ENCODE assay signal across 22 cellular contexts in the genomic region with DNA sequence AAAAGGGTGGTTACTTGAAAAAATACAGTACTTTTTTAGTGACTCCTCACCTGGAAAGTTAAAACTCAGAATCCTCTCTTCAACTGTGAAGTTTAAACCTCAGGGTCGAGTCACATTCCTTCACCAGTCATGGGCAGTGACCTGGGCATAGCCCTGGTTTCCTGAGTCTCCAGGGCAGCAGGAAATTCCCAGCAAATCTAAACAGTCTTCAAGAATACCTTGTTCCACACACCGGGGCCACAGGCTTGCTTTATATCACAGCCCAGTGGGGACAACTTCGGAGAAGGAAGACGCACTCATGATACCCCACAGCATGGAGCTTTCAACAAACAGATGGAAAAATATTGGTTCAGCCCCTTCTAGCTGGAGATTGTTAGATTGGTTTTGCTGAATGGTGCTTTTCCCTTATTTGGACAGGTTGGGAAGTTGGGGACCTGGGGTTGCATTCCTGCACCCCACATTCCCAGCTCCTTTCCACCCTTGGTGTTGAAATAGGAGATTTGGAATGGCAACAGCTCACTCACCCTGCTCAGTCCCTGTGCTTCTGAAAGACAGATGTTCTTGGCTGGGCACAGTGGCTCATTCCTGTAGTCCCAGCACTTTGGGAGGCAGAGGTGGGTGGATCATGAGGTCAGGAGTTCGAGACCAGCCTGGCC.
DNase-seq lines count a peak whose midpoint lies in the region; ATAC-seq, FAIRE-seq and TF ChIP-seq lines count a peak whose summit lies in the region.
"Had no signal": no experiment of that assay in that cellular context is flagged by ENCODE, and none has a peak within 500 bp of the region (broad histone marks: within the 10 kb centered on the region; RNA-seq: fewer than 3 reads in every experiment).

No MANE protein-coding gene starts in this region.

- DNase-seq in activated naive CD4-positive, alpha-beta T cell treated with anti-CD3 and anti-CD28 coated beads, Interleukin-2, amount 50 U/mL, for 72 hours (ENCODE audit: low spot score in 2 of 2) = no peak
- DNase-seq in activated naive CD4-positive, alpha-beta T cell treated with Interleukin-2 at 50 U/mL for 16 hours = no peak
- DNase-seq in bronchial epithelial cell (ENCODE audit: low read depth) (peak; percentile 74), left lung (no peak), uterus (no peak), NCI-H2171 (lab: John Stamatoyannopoulos, UW) (no peak), NCI-H2081 treated with DMSO at 0.1 percent for 48 hours (lab: John Stamatoyannopoulos, UW) (no peak)
- DNase-seq: activated gamma-delta T cell treated with Interleukin-2 at 50 U/mL for 16 hours; aorta; DND-41; erythroblast; Karpas-422; NCI-H345; NK-92 treated with Interleukin-12 subunit alpha and Interleukin-12 subunit beta, amount 100 ng/mL, for 24 hours; stimulated activated CD4-positive, alpha-beta T cell treated with anti-CD3 and anti-CD28 coated beads, Interleukin-4, amount 100 ng/mL, for 24 hours; stimulated activated CD8-positive, alpha-beta memory T cell treated with anti-CD3 and anti-CD28 coated beads, Interleukin-4, amount 100 ng/mL, for 48 hours; T-helper 1 cell; testis had no signal

- H3K27ac Mint-ChIP-seq in activated naive CD4-positive, alpha-beta T cell treated with anti-CD3 and anti-CD28 coated beads, Interleukin-2, amount 50 U/mL, for 72 hours = no peak overlapping the region

- peak; percentile 47 to 49 for ATAC-seq in activated naive CD4-positive, alpha-beta T cell treated with anti-CD3 and anti-CD28 coated beads, Interleukin-2, amount 50 U/mL, for 72 hours
- peak; percentile 66 for ATAC-seq in left lung
- ATAC-seq in GM21528 (IDR thresholded peaks at IDR 0.05; ENCODE audit: low FRiP score, unreplicated experiment) = no peak
- ATAC-seq: Right ventricle myocardium inferior had no signal

- no peaks in the 10 kb centered on the region for H3K36me3 Mint-ChIP-seq in activated naive CD4-positive, alpha-beta T cell treated with anti-CD3 and anti-CD28 coated beads, Interleukin-2, amount 50 U/mL, for 72 hours

- H3K4me3 ChIP-seq in bronchial epithelial cell (ENCODE audit: low read depth, low read length) (no peak overlapping the region), left lung (no peak overlapping the region), uterus (no peak overlapping the region)
- H3K4me3 ChIP-seq: testis had no signal

- H3K4me1 ChIP-seq in left lung (peaks cover 33 to 52% of the 10 kb centered on the region in 2 donors), uterus (no peaks in the 10 kb centered on the region)

- no peaks in the 10 kb centered on the region for H3K36me3 ChIP-seq in bronchial epithelial cell (ENCODE audit: control insufficient read depth, insufficient read depth, low read length)
- no peaks in the 10 kb centered on the region for H3K36me3 ChIP-seq in left lung
- no peaks in the 10 kb centered on the region for H3K36me3 ChIP-seq in uterus

- no peak for TF ChIP-seq POLR2A in uterus (IDR thresholded peaks at IDR 0.05)

- no peak for FAIRE-seq in bronchial epithelial cell (lab: Jason Lieb, UNC)
- FAIRE-seq: A204.1, colon had no signal

- no peak for TF ChIP-seq CTCF in bronchial epithelial cell (IDR thresholded peaks at IDR 0.05; ENCODE audit: insufficient read depth, low read length, severe bottlenecking)
- TF ChIP-seq CTCF in left lung (IDR thresholded peaks at IDR 0.05) = no peak
- no peak for TF ChIP-seq CTCF in uterus (IDR thresholded peaks at IDR 0.05)

- H3K9me3 Mint-ChIP-seq in activated naive CD4-positive, alpha-beta T cell treated with anti-CD3 and anti-CD28 coated beads, Interleukin-2, amount 50 U/mL, for 72 hours = no peaks in the 10 kb centered on the region

- H3K27ac ChIP-seq in left lung (peak overlapping the region; percentile 33 to 53), uterus (peak overlapping the region; percentile 10 to 48)

- intact Hi-C loops in left lung (cut with DNase I) = no loop called here
- intact Hi-C loops in uterus (cut with DNase I; ENCODE audit: low total_unique reads) = loop anchor here (10.0 kb wide), 1 partner anchor 170 kb away; no protein-coding TSS in a partner anchor

- H3K9me3 ChIP-seq in left lung = no peaks in the 10 kb centered on the region
- no peaks in the 10 kb centered on the region for H3K9me3 ChIP-seq in uterus
- H3K9me3 ChIP-seq: testis had no signal

- H3K27me3 ChIP-seq in bronchial epithelial cell (ENCODE audit: control insufficient read depth, insufficient read depth, low read length) (no peaks in the 10 kb centered on the region), left lung (no peaks in the 10 kb centered on the region), uterus (no peaks in the 10 kb centered on the region)
- H3K27me3 ChIP-seq: testis had no signal
